In the genomic region with DNA sequence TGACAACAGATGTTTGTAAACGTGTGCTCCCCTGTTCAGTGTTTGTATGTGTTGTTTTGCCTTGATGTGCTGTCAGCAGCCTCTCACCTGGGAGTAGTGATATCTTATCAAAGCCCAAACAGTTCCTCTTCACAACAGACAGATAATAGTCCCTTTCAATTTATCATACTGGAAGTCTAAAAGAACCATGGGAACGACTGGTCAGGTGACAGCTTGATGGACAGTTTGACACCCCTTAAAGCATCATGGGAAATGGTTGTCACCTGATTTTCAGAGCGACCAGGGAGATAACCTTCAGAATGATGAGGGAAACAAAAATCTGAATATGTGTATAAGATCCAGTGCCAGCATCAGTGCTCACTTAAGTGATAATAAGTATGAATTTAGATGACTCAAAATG, we compare ENCODE assay signal across 21 cellular contexts.
"Had no signal": no experiment of that assay in that cellular context is flagged by ENCODE, and none has a peak within 500 bp of the region (broad histone marks: within the 10 kb centered on the region; RNA-seq: fewer than 3 reads in every experiment).

No MANE protein-coding gene starts in this region.

- H2AFZ ChIP-seq: neural progenitor cell had no signal

- H3K9ac ChIP-seq: neural progenitor cell had no signal

- ATAC-seq: left lobe of liver, mucosa of descending colon, right cardiac atrium had no signal

- H3K36me3 Mint-ChIP-seq: activated naive CD4-positive, alpha-beta T cell treated with anti-CD3 and anti-CD28 coated beads, Interleukin-2, amount 50 U/mL, for 24 hours; naive B cell; neural progenitor cell had no signal

- H3K27me3 Mint-ChIP-seq: activated naive CD4-positive, alpha-beta T cell treated with anti-CD3 and anti-CD28 coated beads, Interleukin-2, amount 50 U/mL, for 24 hours; naive B cell had no signal

- H3K27me3 ChIP-seq: ascending aorta, esophagus squamous epithelium, neural progenitor cell, transverse colon had no signal

- H3K4me3 ChIP-seq: ascending aorta, esophagus squamous epithelium, lung, mucosa of descending colon, neural progenitor cell, prostate gland, transverse colon had no signal

- H3K9me3 ChIP-seq: ascending aorta, esophagus squamous epithelium, mucosa of descending colon, prostate gland, transverse colon had no signal

- H3K4me3 Mint-ChIP-seq: activated naive CD4-positive, alpha-beta T cell treated with anti-CD3 and anti-CD28 coated beads, Interleukin-2, amount 50 U/mL, for 24 hours; naive B cell; neural progenitor cell had no signal

- H3K4me2 ChIP-seq: neural progenitor cell had no signal

- H3K9me3 Mint-ChIP-seq: neural progenitor cell had no signal

- H3K4me1 Mint-ChIP-seq: activated naive CD4-positive, alpha-beta T cell treated with anti-CD3 and anti-CD28 coated beads, Interleukin-2, amount 50 U/mL, for 24 hours; naive B cell had no signal

- H3K4me1 ChIP-seq: ascending aorta, esophagus squamous epithelium, prostate gland, transverse colon had no signal

- H3K27ac Mint-ChIP-seq: activated naive CD4-positive, alpha-beta T cell treated with anti-CD3 and anti-CD28 coated beads, Interleukin-2, amount 50 U/mL, for 24 hours; naive B cell; neural progenitor cell had no signal

- H3K36me3 ChIP-seq: ascending aorta, esophagus squamous epithelium, neural progenitor cell, prostate gland, transverse colon had no signal

- DNase-seq: activated CD4-positive, alpha-beta T cell treated with anti-CD3 and anti-CD28 coated beads for 1 hour; activated gamma-delta T cell; cortex of kidney; effector CD4-positive, alpha-beta T cell; esophagus squamous epithelium; islet precursor cell; mucosa of descending colon; naive B cell; right cardiac atrium; stimulated activated CD4-positive, alpha-beta T cell treated with anti-CD3 and anti-CD28 coated beads, Interleukin-2, amount 100 ng/mL, for 24 hours; stimulated activated naive CD4-positive, alpha-beta T cell treated with Interleukin-2 at 50 U/mL for 16 hours; SW 1271; T-helper 2 cell; transverse colon had no signal

- H3K27ac ChIP-seq: ascending aorta, esophagus squamous epithelium, neural progenitor cell, prostate gland, transverse colon, VCaP had no signal
